ENCODE assay signal across 8 cellular contexts in genomic region chr17:63445571-63446217, GRCh38. TPM values are rescaled to one million over a fixed set of nuclear protein-coding genes. Genes with fewer than 3 reads are reported as not detected.
DNase-seq lines count a peak whose midpoint lies in the region; ATAC-seq and TF ChIP-seq lines count a peak whose summit lies in the region.

No MANE protein-coding gene starts in this region.

- H3K9ac ChIP-seq in ES-I3 (ENCODE audit: low read depth, low read length): peak overlapping the region; percentile 87

- no peaks in the 10 kb centered on the region for H3K9me3 ChIP-seq in ES-I3 (ENCODE audit: control insufficient read depth, insufficient read depth, low read length)
- H3K9me3 ChIP-seq in right lobe of liver: no peaks in the 10 kb centered on the region

- H3K27me3 ChIP-seq in right lobe of liver: no peaks in the 10 kb centered on the region

- peaks cover 22% of the 10 kb centered on the region for H3K4me1 ChIP-seq in ES-I3 (ENCODE audit: insufficient read depth, low read length)
- peaks cover 0 to 3% (median 0%) of the 10 kb centered on the region in 4 donors for H3K4me1 ChIP-seq in right lobe of liver

- WGBS in right lobe of liver (ENCODE audit: insufficient coverage, low coverage, low lambda C conversion rate, missing lambda C conversion rate): 1% methylated on average over 11 of the region's 53 CpGs

- H3K27ac ChIP-seq in right lobe of liver: peak overlapping the region in 2 of 3 donors; percentile 68 to 79

- peak; percentile 49 for ATAC-seq in GM21786 (IDR thresholded peaks at IDR 0.05; ENCODE audit: unreplicated experiment)
- ATAC-seq in right lobe of liver: peak; percentile 76 to 82 (median 81)
- no peak for ATAC-seq in GM18520 (IDR thresholded peaks at IDR 0.05; ENCODE audit: unreplicated experiment)

- TF ChIP-seq POLR2A in right lobe of liver (IDR thresholded peaks at IDR 0.05): no peak

- peak; percentile 41 for TF ChIP-seq CTCF in LNCAP (IDR thresholded peaks at IDR 0.05)
- peak; percentile 40 to 56 (median 50) for TF ChIP-seq CTCF in right lobe of liver (IDR thresholded peaks at IDR 0.05)

- peak; percentile 76 for DNase-seq in UCSD-AML1 (lab: John Stamatoyannopoulos, UW; ENCODE audit: unreplicated experiment)
- DNase-seq in cerebellum (ENCODE audit: low spot score): peak; percentile 28
- peak; percentile 55 to 69 (median 64) for DNase-seq in right lobe of liver
- peak; percentile 60 for DNase-seq in stimulated activated CD8-positive, alpha-beta memory T cell treated with anti-CD3 and anti-CD28 coated beads, Interleukin-4, amount 100 ng/mL, for 48 hours

- no peaks in the 10 kb centered on the region for H3K36me3 ChIP-seq in ES-I3 (ENCODE audit: insufficient read depth, low read length)
- H3K36me3 ChIP-seq in right lobe of liver: no peaks in the 10 kb centered on the region

- intact Hi-C loops in right lobe of liver (cut with DNase I): no loop called here

- H3K4me3 ChIP-seq in right lobe of liver: peak overlapping the region; percentile 58 to 69 (median 59)

RNA-seq across cellular contexts. Expression of gene CYB561, which starts 0.4 kb away (rescaled TPM):
- total RNA-seq in cerebellum (19.0 TPM), right lobe of liver (10 to 100 TPM in 4 of 6 experiments, 1 to 10 TPM in 2; 7.4 to 21.9 (median 11.4) TPM)

RNA-seq across cellular contexts. Expression of gene ACE, which starts 31.2 kb away (rescaled TPM):
- 7.3 TPM for total RNA-seq in cerebellum
- total RNA-seq in right lobe of liver: 1 to 10 TPM in 5 of 6 experiments, under 1 TPM in 1; 0.75 to 9.4 (median 5.1) TPM
